21 cellular contexts compared by ENCODE assay signal in genomic region chr3:123752228-123752627, GRCh38.
"Had no signal": no experiment of that assay in that cellular context is flagged by ENCODE, and none has a peak within 500 bp of the region (broad histone marks: within the 10 kb centered on the region; RNA-seq: fewer than 3 reads in every experiment).

No MANE protein-coding gene starts in this region.

- H2AFZ ChIP-seq: parathyroid adenoma had no signal

- H3K27ac ChIP-seq: esophagus squamous epithelium, neutrophil, parathyroid adenoma, thyroid gland had no signal

- H3K9me3 Mint-ChIP-seq: activated naive CD4-positive, alpha-beta T cell treated with anti-CD3 and anti-CD28 coated beads, Interleukin-2, amount 50 U/mL, for 72 hours; activated T-cell treated with anti-CD3 and anti-CD28 coated beads, Interleukin-2, amount 50 U/mL, for 24 hours; activated T-helper 17 cell treated with anti-CD3 and anti-CD28 coated beads, Interleukin-2, amount 50 U/mL, for 72 hours; central memory CD8-positive, alpha-beta T cell; mesothelial cell of epicardium; natural killer cell treated with Interleukin-12 subunit alpha and Interleukin-12 subunit beta and Interleukin-15 and Interleukin-18, amount 100 ng/mL, for 72 hours; T-helper 1 cell treated with Interleukin-12 subunit alpha and Interleukin-12 subunit beta and Interleukin-4 antibody, amounts not matched to agents 30 μg/mL and 1 μg/mL, for 36 hours had no signal

- H3K36me3 ChIP-seq: esophagus squamous epithelium, left lung, neutrophil, thyroid gland had no signal

- H3K4me1 Mint-ChIP-seq: activated T-helper 17 cell treated with anti-CD3 and anti-CD28 coated beads, Interleukin-2, amount 50 U/mL, for 72 hours had no signal

- H3K36me3 Mint-ChIP-seq: activated naive CD4-positive, alpha-beta T cell treated with anti-CD3 and anti-CD28 coated beads, Interleukin-2, amount 50 U/mL, for 72 hours; mesothelial cell of epicardium; natural killer cell treated with Interleukin-12 subunit alpha and Interleukin-12 subunit beta and Interleukin-15 and Interleukin-18, amount 100 ng/mL, for 72 hours had no signal

- H3K4me1 ChIP-seq: thyroid gland had no signal

- H3K9ac ChIP-seq: parathyroid adenoma had no signal

- H3K27me3 ChIP-seq: esophagus squamous epithelium, left lung, neutrophil, thyroid gland had no signal

- FAIRE-seq: astrocyte had no signal

- ATAC-seq: activated naive CD4-positive, alpha-beta T cell treated with anti-CD3 and anti-CD28 coated beads, Interleukin-2, amount 50 U/mL, for 72 hours; activated T-helper 17 cell treated with anti-CD3 and anti-CD28 coated beads, Interleukin-2, amount 50 U/mL, for 72 hours; left lung; WTC11 had no signal

- H3K4me3 Mint-ChIP-seq: activated T-cell treated with anti-CD3 and anti-CD28 coated beads, Interleukin-2, amount 50 U/mL, for 24 hours; activated T-helper 17 cell treated with anti-CD3 and anti-CD28 coated beads, Interleukin-2, amount 50 U/mL, for 72 hours; central memory CD8-positive, alpha-beta T cell; mesothelial cell of epicardium; natural killer cell treated with Interleukin-12 subunit alpha and Interleukin-12 subunit beta and Interleukin-15 and Interleukin-18, amount 100 ng/mL, for 72 hours; T-helper 1 cell treated with Interleukin-12 subunit alpha and Interleukin-12 subunit beta and Interleukin-4 antibody, amounts not matched to agents 30 μg/mL and 1 μg/mL, for 36 hours; WTC11 had no signal

- H3K4me3 ChIP-seq: coronary artery, esophagus squamous epithelium, left lung, thyroid gland had no signal

- H3K27ac Mint-ChIP-seq: activated naive CD4-positive, alpha-beta T cell treated with anti-CD3 and anti-CD28 coated beads, Interleukin-2, amount 50 U/mL, for 72 hours; activated T-cell treated with anti-CD3 and anti-CD28 coated beads, Interleukin-2, amount 50 U/mL, for 24 hours; activated T-helper 17 cell treated with anti-CD3 and anti-CD28 coated beads, Interleukin-2, amount 50 U/mL, for 72 hours; mesothelial cell of epicardium; natural killer cell treated with Interleukin-12 subunit alpha and Interleukin-12 subunit beta and Interleukin-15 and Interleukin-18, amount 100 ng/mL, for 72 hours; T-helper 1 cell treated with Interleukin-12 subunit alpha and Interleukin-12 subunit beta and Interleukin-4 antibody, amounts not matched to agents 30 μg/mL and 1 μg/mL, for 36 hours; WTC11 had no signal

- H3K9me3 ChIP-seq: esophagus squamous epithelium, left lung, neutrophil, thyroid gland had no signal

- DNase-seq: activated CD4-positive, alpha-beta T cell treated with anti-CD3 and anti-CD28 coated beads, Interleukin-2, amount 50 U/mL, for 4 hours; activated CD8-positive, alpha-beta memory T cell treated with anti-CD3 and anti-CD28 coated beads for 24 hours; activated CD8-positive, alpha-beta memory T cell treated with anti-CD3 and anti-CD28 coated beads, Interleukin-2, amount 50 U/mL, for 4 hours; activated T-cell treated with anti-CD3 and anti-CD28 coated beads, Interleukin-2, amount 50 U/mL, for 24 hours; esophagus squamous epithelium; left lung; stimulated activated CD4-positive, alpha-beta T cell treated with anti-CD3 and anti-CD28 coated beads, Interleukin-4, amount 100 ng/mL, for 1 hour; stimulated activated naive CD4-positive, alpha-beta T cell; T1000; thyroid gland had no signal
